ENCODE assay signal across 21 cellular contexts in genomic region chr9:121901616-121902015, GRCh38.
"Had no signal": no experiment of that assay in that cellular context is flagged by ENCODE, and none has a peak within 500 bp of the region (broad histone marks: within the 10 kb centered on the region; RNA-seq: fewer than 3 reads in every experiment).

No MANE protein-coding gene starts in this region.

- DNase-seq: activated B cell treated with CpG ODN at 0.5 μM for 24 hours; activated CD4-positive, alpha-beta T cell treated with anti-CD3 and anti-CD28 coated beads, Interleukin-2, amount 10 ng/mL, durations not matched to agents 24 days and 14 days; activated CD8-positive, alpha-beta memory T cell treated with anti-CD3 and anti-CD28 coated beads for 24 hours; activated naive CD4-positive, alpha-beta T cell; colonic mucosa; esophagus squamous epithelium; gastrocnemius medialis; heart left ventricle; left cardiac atrium; lower lobe of right lung; sigmoid colon; stimulated activated CD4-positive, alpha-beta T cell treated with anti-CD3 and anti-CD28 coated beads, Interleukin-12 subunit alpha, Interleukin-12 subunit beta, amount 100 ng/mL, for 4 hours; stimulated activated CD4-positive, alpha-beta T cell treated with anti-CD3 and anti-CD28 coated beads, Interleukin-2, amount 100 ng/mL, for 24 hours; stomach; testis; upper lobe of left lung had no signal

- H3K4me3 Mint-ChIP-seq: activated B cell treated with CpG ODN at 0.5 μM for 24 hours; activated CD4-positive, alpha-beta T cell treated with anti-CD3 and anti-CD28 coated beads, Interleukin-2, amount 10 ng/mL, durations not matched to agents 24 days and 14 days; activated T-helper 1 cell treated with anti-CD3 and anti-CD28 coated beads, Interleukin-12 subunit alpha, Interleukin-12 subunit beta, Interleukin-2, Interleukin-4 antibody, amounts not matched to agents 30 ng/mL and 10 ng/mL and 1 ng/mL, durations not matched to agents 14 hours and 24 hours and 36 hours; mesothelial cell of epicardium; T-helper 2 cell treated with Interferon-gamma antibody and Interleukin-4, amounts not matched to agents 5 μg/mL and 100 μg/mL, for 36 hours had no signal

- H3K36me3 ChIP-seq: cardiac muscle cell, colonic mucosa, esophagus squamous epithelium, gastrocnemius medialis, heart left ventricle, lower lobe of right lung, sigmoid colon, stomach, upper lobe of left lung had no signal

- H3K27ac Mint-ChIP-seq: activated B cell treated with CpG ODN at 0.5 μM for 24 hours; activated CD4-positive, alpha-beta T cell treated with anti-CD3 and anti-CD28 coated beads, Interleukin-2, amount 10 ng/mL, durations not matched to agents 24 days and 14 days; activated T-helper 1 cell treated with anti-CD3 and anti-CD28 coated beads, Interleukin-12 subunit alpha, Interleukin-12 subunit beta, Interleukin-2, Interleukin-4 antibody, amounts not matched to agents 30 ng/mL and 10 ng/mL and 1 ng/mL, durations not matched to agents 14 hours and 24 hours and 36 hours; T-helper 2 cell treated with Interferon-gamma antibody and Interleukin-4, amounts not matched to agents 5 μg/mL and 100 μg/mL, for 36 hours had no signal

- H3K4me1 Mint-ChIP-seq: activated B cell treated with CpG ODN at 0.5 μM for 24 hours; activated CD4-positive, alpha-beta T cell treated with anti-CD3 and anti-CD28 coated beads, Interleukin-2, amount 10 ng/mL, durations not matched to agents 24 days and 14 days had no signal

- H3K9me3 ChIP-seq: colonic mucosa, gastrocnemius medialis, lower lobe of right lung, testis had no signal

- H3K27ac ChIP-seq: cardiac muscle cell, colonic mucosa, esophagus squamous epithelium, lower lobe of right lung, parathyroid adenoma, testis, upper lobe of left lung had no signal

- H3K4me1 ChIP-seq: colonic mucosa, parathyroid adenoma, testis had no signal

- H3K79me2 ChIP-seq: parathyroid adenoma had no signal

- H3K27me3 Mint-ChIP-seq: activated B cell treated with CpG ODN at 0.5 μM for 24 hours; activated CD4-positive, alpha-beta T cell treated with anti-CD3 and anti-CD28 coated beads, Interleukin-2, amount 10 ng/mL, durations not matched to agents 24 days and 14 days had no signal

- H3K9me3 Mint-ChIP-seq: activated CD4-positive, alpha-beta T cell treated with anti-CD3 and anti-CD28 coated beads, Interleukin-2, amount 10 ng/mL, durations not matched to agents 24 days and 14 days; T-helper 2 cell treated with Interferon-gamma antibody and Interleukin-4, amounts not matched to agents 5 μg/mL and 100 μg/mL, for 36 hours had no signal

- H3K4me3 ChIP-seq: cardiac muscle cell, colonic mucosa, esophagus squamous epithelium, gastrocnemius medialis, heart left ventricle, lower lobe of right lung, sigmoid colon, stomach, testis, upper lobe of left lung had no signal

- H3K27me3 ChIP-seq: cardiac muscle cell, colonic mucosa, esophagus squamous epithelium, gastrocnemius medialis, heart left ventricle, sigmoid colon, stomach, testis, upper lobe of left lung had no signal
